ENCODE assay signal across 1 cellular context in genomic region chr5:77030097-77031071, GRCh38.
TF ChIP-seq lines count a peak whose summit lies in the region.

AGGF1 (plus strand) TSS chr5:77030404; CDS start chr5:77030767, 363 bp downstream.

TF ChIP-seq in HepG2, 621 proteins besides CTCF, POLR2A, EP300 and RAD21 (continued from another document and continues in another):
- TF ChIP-seq AHDC1 (CRISPR knock-in tag; IDR thresholded peaks at IDR 0.05; ENCODE audit: borderline replicate concordance) (no peak), SP1 (IDR thresholded peaks at IDR 0.05) (no peak), SP1 (CRISPR knock-in tag; IDR thresholded peaks at IDR 0.05) (peak; percentile 91), EEA1 (CRISPR knock-in tag; IDR thresholded peaks at IDR 0.05; ENCODE audit: borderline replicate concordance) (0 out of 2 replicates have a peak, but pooled peaks have one; percentile 77), ZNF672 (CRISPR knock-in tag; IDR thresholded peaks at IDR 0.05) (peak; percentile 48; the same call in 1 of the 2 replicates), ZNF770 (CRISPR knock-in tag; IDR thresholded peaks at IDR 0.05) (peak; percentile 56), ZNF713 (CRISPR knock-in tag; IDR thresholded peaks at IDR 0.05) (no peak), ZNF451 (CRISPR knock-in tag; IDR thresholded peaks at IDR 0.05) (peak; percentile 82; the same call in 1 of the 2 replicates), SRF (IDR thresholded peaks at IDR 0.05; ENCODE audit: low read depth, low read length) (no peak), MLX (CRISPR knock-in tag; IDR thresholded peaks at IDR 0.05) (no peak), SMYD3 (CRISPR knock-in tag; IDR thresholded peaks at IDR 0.05) (0 out of 2 replicates have a peak, but pooled peaks have one; percentile 36), MIXL1 (CRISPR knock-in tag; IDR thresholded peaks at IDR 0.05) (peak; percentile 28; the same call in 1 of the 2 replicates), HNF1B (CRISPR knock-in tag; IDR thresholded peaks at IDR 0.05) (peak; percentile 81), ZNF772 (CRISPR knock-in tag; IDR thresholded peaks at IDR 0.05) (peak; percentile 85), NFE2 (CRISPR knock-in tag; IDR thresholded peaks at IDR 0.05) (no peak), PTBP1 (IDR thresholded peaks at IDR 0.05; ENCODE audit: low read depth, low read length, poor library complexity, severe bottlenecking) (no peak), ZNF550 (CRISPR knock-in tag; IDR thresholded peaks at IDR 0.05; ENCODE audit: borderline replicate concordance) (no peak), ZMAT5 (CRISPR knock-in tag; IDR thresholded peaks at IDR 0.05; ENCODE audit: borderline replicate concordance, low read depth) (peak; percentile 26; the same call in 1 of the 2 replicates), ARID5B (CRISPR knock-in tag; IDR thresholded peaks at IDR 0.05) (peak; percentile 59; the same call in 1 of the 2 replicates), USF2 (IDR thresholded peaks at IDR 0.05; ENCODE audit: low read depth, low read length) (no peak), USF2 (CRISPR knock-in tag; IDR thresholded peaks at IDR 0.05; ENCODE audit: borderline replicate concordance) (no peak), AKNA (CRISPR knock-in tag; IDR thresholded peaks at IDR 0.05; ENCODE audit: borderline replicate concordance) (no peak), ZZZ3 (CRISPR knock-in tag; IDR thresholded peaks at IDR 0.05; ENCODE audit: borderline replicate concordance) (peak; percentile 98; the same call in 1 of the 2 replicates), HNF4G (IDR thresholded peaks at IDR 0.05; ENCODE audit: borderline replicate concordance, low read depth, low read length) (no peak), HNF4G (CRISPR knock-in tag; IDR thresholded peaks at IDR 0.05; ENCODE audit: borderline replicate concordance, low read depth) (no peak), ZNF121 (CRISPR knock-in tag; IDR thresholded peaks at IDR 0.05) (no peak), PHF20 (CRISPR knock-in tag; IDR thresholded peaks at IDR 0.05) (peak; percentile 94), ZNF432 (CRISPR knock-in tag; IDR thresholded peaks at IDR 0.05; ENCODE audit: borderline replicate concordance) (0 out of 2 replicates have a peak, but pooled peaks have one; percentile 40)
